1 cellular context compared by ENCODE assay signal in the genomic region with DNA sequence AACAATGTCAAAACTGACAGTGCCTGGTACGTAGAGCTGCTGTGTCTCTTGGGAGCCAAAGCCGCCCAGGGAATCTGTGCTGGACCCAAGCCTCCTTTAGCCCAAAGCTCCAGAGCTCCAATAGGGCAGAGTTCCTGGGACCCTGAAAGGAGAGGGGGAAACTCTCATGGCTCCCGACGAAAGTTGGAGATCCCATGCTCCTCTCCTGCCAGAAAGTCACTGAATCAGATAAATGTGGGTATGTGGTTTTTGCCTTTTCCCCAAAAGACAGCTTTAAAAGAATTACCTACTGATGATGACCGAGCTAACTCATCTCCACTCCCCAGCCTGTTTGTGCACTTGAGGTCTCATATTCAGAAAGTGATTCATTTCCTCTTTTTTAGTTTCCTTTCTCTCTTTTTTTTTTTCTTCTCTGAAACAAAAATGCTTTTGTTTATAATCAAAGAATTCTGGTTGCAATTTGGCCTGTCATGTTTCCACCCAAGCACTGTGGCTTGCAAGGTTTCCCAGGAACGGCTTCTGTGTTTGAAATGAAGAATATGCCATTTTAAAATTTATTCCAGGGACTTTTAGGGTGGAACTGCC.
TF ChIP-seq lines count a peak whose summit lies in the region.

No MANE protein-coding gene starts in this region.

TF ChIP-seq in GM12878, 131 proteins besides CTCF, POLR2A, EP300 and RAD21 (continued from another document and continues in another):
- TF ChIP-seq, protein P1, sequence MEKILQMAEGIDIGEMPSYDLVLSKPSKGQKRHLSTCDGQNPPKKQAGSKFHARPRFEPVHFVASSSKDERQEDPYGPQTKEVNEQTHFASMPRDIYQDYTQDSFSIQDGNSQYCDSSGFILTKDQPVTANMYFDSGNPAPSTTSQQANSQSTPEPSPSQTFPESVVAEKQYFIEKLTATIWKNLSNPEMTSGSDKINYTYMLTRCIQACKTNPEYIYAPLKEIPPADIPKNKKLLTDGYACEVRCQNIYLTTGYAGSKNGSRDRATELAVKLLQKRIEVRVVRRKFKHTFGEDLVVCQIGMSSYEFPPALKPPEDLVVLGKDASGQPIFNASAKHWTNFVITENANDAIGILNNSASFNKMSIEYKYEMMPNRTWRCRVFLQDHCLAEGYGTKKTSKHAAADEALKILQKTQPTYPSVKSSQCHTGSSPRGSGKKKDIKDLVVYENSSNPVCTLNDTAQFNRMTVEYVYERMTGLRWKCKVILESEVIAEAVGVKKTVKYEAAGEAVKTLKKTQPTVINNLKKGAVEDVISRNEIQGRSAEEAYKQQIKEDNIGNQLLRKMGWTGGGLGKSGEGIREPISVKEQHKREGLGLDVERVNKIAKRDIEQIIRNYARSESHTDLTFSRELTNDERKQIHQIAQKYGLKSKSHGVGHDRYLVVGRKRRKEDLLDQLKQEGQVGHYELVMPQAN (conservative IDR thresholded peaks at IDR 0.05), result no peak
- TF ChIP-seq, protein P2, sequence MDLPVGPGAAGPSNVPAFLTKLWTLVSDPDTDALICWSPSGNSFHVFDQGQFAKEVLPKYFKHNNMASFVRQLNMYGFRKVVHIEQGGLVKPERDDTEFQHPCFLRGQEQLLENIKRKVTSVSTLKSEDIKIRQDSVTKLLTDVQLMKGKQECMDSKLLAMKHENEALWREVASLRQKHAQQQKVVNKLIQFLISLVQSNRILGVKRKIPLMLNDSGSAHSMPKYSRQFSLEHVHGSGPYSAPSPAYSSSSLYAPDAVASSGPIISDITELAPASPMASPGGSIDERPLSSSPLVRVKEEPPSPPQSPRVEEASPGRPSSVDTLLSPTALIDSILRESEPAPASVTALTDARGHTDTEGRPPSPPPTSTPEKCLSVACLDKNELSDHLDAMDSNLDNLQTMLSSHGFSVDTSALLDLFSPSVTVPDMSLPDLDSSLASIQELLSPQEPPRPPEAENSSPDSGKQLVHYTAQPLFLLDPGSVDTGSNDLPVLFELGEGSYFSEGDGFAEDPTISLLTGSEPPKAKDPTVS (IDR thresholded peaks at IDR 0.05; ENCODE audit: low read depth, low read length), result no peak
- TF ChIP-seq RELA (IDR thresholded peaks at IDR 0.05; ENCODE audit: borderline replicate concordance, partially characterized antibody) (no peak), KAT2A (conservative IDR thresholded peaks at IDR 0.05; ENCODE audit: control insufficient read depth, low read depth, low read length) (no peak), HDAC2 (IDR thresholded peaks at IDR 0.05) (no peak), HDGF (IDR thresholded peaks at IDR 0.05) (no peak), IKZF1 (conservative IDR thresholded peaks at IDR 0.05) (peak; percentile 94), CBX3 (IDR thresholded peaks at IDR 0.05; ENCODE audit: borderline replicate concordance, low read depth) (no peak), RFX5 (IDR thresholded peaks at IDR 0.05; ENCODE audit: low read depth, low read length) (no peak), ZNF24 (IDR thresholded peaks at IDR 0.05) (0 out of 2 replicates have a peak, but pooled peaks have one; percentile 7), SIN3A (IDR thresholded peaks at IDR 0.05; ENCODE audit: low read depth, low read length) (no peak), EGR1 (IDR thresholded peaks at IDR 0.05; ENCODE audit: borderline replicate concordance in 1 of 2, low read depth in 2 of 2, low read length in 2 of 2) (no peak), NRF1 (conservative IDR thresholded peaks at IDR 0.05; ENCODE audit: low read depth, low read length) (no peak), SMARCA5 (IDR thresholded peaks at IDR 0.05) (no peak), SREBF2 (IDR thresholded peaks at IDR 0.05; ENCODE audit: low read length) (no peak), NR2C2 (IDR thresholded peaks at IDR 0.05; ENCODE audit: borderline replicate concordance, control insufficient read depth, insufficient read length, low read depth) (no peak), RUNX3 (IDR thresholded peaks at IDR 0.05; ENCODE audit: low read length) (peak; percentile 94), CBX5 (IDR thresholded peaks at IDR 0.05; ENCODE audit: low read depth) (no peak), STAT3 (IDR thresholded peaks at IDR 0.05; ENCODE audit: low read depth, low read length) (no peak), EZH2 (IDR thresholded peaks at IDR 0.05; ENCODE audit: borderline replicate concordance, control insufficient read depth, low read depth, low read length) (no peak), EED (IDR thresholded peaks at IDR 0.05; ENCODE audit: low read depth) (peak; percentile 94), ZNF622 (IDR thresholded peaks at IDR 0.05) (no peak), HDAC6 (IDR thresholded peaks at IDR 0.05; ENCODE audit: unreplicated experiment) (no peak), TARDBP (IDR thresholded peaks at IDR 0.05; ENCODE audit: borderline replicate concordance) (no peak), CEBPB (IDR thresholded peaks at IDR 0.05; ENCODE audit: borderline replicate concordance in 1 of 2, low read depth in 2 of 2, low read length in 2 of 2) (peak in 1 of 2 experiments; percentile 68; a peak in 1 of 4 replicates), ZNF384 (IDR thresholded peaks at IDR 0.05; ENCODE audit: borderline replicate concordance, low read depth, low read length) (peak; percentile 97), CHD2 (IDR thresholded peaks at IDR 0.05; ENCODE audit: borderline replicate concordance, low read depth, low read length) (peak; percentile 66; the same call in 1 of the 2 replicates), DPF2 (IDR thresholded peaks at IDR 0.05) (peak; percentile 83), SREBF1 (IDR thresholded peaks at IDR 0.05; ENCODE audit: low read length) (0 out of 2 replicates have a peak, but pooled peaks have one; percentile 19), BCL11A (IDR thresholded peaks at IDR 0.05; ENCODE audit: low read depth, low read length) (peak; percentile 86), SPI1 (IDR thresholded peaks at IDR 0.05; ENCODE audit: borderline replicate concordance, insufficient read depth, low read depth, low read length) (peak; percentile 96), CHD1 (IDR thresholded peaks at IDR 0.05; ENCODE audit: low read depth, low read length) (peak; percentile 78; the same call in 1 of the 2 replicates)
- TF ChIP-seq, protein P3, sequence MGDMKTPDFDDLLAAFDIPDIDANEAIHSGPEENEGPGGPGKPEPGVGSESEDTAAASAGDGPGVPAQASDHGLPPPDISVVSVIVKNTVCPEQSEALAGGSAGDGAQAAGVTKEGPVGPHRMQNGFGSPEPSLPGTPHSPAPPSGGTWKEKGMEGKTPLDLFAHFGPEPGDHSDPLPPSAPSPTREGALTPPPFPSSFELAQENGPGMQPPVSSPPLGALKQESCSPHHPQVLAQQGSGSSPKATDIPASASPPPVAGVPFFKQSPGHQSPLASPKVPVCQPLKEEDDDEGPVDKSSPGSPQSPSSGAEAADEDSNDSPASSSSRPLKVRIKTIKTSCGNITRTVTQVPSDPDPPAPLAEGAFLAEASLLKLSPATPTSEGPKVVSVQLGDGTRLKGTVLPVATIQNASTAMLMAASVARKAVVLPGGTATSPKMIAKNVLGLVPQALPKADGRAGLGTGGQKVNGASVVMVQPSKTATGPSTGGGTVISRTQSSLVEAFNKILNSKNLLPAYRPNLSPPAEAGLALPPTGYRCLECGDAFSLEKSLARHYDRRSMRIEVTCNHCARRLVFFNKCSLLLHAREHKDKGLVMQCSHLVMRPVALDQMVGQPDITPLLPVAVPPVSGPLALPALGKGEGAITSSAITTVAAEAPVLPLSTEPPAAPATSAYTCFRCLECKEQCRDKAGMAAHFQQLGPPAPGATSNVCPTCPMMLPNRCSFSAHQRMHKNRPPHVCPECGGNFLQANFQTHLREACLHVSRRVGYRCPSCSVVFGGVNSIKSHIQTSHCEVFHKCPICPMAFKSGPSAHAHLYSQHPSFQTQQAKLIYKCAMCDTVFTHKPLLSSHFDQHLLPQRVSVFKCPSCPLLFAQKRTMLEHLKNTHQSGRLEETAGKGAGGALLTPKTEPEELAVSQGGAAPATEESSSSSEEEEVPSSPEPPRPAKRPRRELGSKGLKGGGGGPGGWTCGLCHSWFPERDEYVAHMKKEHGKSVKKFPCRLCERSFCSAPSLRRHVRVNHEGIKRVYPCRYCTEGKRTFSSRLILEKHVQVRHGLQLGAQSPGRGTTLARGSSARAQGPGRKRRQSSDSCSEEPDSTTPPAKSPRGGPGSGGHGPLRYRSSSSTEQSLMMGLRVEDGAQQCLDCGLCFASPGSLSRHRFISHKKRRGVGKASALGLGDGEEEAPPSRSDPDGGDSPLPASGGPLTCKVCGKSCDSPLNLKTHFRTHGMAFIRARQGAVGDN (IDR thresholded peaks at IDR 0.05), result no peak
- TF ChIP-seq, protein P4, sequence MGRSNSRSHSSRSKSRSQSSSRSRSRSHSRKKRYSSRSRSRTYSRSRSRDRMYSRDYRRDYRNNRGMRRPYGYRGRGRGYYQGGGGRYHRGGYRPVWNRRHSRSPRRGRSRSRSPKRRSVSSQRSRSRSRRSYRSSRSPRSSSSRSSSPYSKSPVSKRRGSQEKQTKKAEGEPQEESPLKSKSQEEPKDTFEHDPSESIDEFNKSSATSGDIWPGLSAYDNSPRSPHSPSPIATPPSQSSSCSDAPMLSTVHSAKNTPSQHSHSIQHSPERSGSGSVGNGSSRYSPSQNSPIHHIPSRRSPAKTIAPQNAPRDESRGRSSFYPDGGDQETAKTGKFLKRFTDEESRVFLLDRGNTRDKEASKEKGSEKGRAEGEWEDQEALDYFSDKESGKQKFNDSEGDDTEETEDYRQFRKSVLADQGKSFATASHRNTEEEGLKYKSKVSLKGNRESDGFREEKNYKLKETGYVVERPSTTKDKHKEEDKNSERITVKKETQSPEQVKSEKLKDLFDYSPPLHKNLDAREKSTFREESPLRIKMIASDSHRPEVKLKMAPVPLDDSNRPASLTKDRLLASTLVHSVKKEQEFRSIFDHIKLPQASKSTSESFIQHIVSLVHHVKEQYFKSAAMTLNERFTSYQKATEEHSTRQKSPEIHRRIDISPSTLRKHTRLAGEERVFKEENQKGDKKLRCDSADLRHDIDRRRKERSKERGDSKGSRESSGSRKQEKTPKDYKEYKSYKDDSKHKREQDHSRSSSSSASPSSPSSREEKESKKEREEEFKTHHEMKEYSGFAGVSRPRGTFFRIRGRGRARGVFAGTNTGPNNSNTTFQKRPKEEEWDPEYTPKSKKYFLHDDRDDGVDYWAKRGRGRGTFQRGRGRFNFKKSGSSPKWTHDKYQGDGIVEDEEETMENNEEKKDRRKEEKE (IDR thresholded peaks at IDR 0.05), result no peak
- TF ChIP-seq, protein P5, sequence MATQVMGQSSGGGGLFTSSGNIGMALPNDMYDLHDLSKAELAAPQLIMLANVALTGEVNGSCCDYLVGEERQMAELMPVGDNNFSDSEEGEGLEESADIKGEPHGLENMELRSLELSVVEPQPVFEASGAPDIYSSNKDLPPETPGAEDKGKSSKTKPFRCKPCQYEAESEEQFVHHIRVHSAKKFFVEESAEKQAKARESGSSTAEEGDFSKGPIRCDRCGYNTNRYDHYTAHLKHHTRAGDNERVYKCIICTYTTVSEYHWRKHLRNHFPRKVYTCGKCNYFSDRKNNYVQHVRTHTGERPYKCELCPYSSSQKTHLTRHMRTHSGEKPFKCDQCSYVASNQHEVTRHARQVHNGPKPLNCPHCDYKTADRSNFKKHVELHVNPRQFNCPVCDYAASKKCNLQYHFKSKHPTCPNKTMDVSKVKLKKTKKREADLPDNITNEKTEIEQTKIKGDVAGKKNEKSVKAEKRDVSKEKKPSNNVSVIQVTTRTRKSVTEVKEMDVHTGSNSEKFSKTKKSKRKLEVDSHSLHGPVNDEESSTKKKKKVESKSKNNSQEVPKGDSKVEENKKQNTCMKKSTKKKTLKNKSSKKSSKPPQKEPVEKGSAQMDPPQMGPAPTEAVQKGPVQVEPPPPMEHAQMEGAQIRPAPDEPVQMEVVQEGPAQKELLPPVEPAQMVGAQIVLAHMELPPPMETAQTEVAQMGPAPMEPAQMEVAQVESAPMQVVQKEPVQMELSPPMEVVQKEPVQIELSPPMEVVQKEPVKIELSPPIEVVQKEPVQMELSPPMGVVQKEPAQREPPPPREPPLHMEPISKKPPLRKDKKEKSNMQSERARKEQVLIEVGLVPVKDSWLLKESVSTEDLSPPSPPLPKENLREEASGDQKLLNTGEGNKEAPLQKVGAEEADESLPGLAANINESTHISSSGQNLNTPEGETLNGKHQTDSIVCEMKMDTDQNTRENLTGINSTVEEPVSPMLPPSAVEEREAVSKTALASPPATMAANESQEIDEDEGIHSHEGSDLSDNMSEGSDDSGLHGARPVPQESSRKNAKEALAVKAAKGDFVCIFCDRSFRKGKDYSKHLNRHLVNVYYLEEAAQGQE (IDR thresholded peaks at IDR 0.05; ENCODE audit: low read depth, low read length), result no peak
- TF ChIP-seq, protein P6, sequence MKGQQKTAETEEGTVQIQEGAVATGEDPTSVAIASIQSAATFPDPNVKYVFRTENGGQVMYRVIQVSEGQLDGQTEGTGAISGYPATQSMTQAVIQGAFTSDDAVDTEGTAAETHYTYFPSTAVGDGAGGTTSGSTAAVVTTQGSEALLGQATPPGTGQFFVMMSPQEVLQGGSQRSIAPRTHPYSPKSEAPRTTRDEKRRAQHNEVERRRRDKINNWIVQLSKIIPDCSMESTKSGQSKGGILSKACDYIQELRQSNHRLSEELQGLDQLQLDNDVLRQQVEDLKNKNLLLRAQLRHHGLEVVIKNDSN (IDR thresholded peaks at IDR 0.05; ENCODE audit: borderline replicate concordance, extremely low read length, insufficient read depth, low read depth, low read length), result no peak
- TF ChIP-seq, protein P7, sequence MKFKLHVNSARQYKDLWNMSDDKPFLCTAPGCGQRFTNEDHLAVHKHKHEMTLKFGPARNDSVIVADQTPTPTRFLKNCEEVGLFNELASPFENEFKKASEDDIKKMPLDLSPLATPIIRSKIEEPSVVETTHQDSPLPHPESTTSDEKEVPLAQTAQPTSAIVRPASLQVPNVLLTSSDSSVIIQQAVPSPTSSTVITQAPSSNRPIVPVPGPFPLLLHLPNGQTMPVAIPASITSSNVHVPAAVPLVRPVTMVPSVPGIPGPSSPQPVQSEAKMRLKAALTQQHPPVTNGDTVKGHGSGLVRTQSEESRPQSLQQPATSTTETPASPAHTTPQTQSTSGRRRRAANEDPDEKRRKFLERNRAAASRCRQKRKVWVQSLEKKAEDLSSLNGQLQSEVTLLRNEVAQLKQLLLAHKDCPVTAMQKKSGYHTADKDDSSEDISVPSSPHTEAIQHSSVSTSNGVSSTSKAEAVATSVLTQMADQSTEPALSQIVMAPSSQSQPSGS (IDR thresholded peaks at IDR 0.05; ENCODE audit: low read length), result peak; percentile 93
- TF ChIP-seq, protein P8, sequence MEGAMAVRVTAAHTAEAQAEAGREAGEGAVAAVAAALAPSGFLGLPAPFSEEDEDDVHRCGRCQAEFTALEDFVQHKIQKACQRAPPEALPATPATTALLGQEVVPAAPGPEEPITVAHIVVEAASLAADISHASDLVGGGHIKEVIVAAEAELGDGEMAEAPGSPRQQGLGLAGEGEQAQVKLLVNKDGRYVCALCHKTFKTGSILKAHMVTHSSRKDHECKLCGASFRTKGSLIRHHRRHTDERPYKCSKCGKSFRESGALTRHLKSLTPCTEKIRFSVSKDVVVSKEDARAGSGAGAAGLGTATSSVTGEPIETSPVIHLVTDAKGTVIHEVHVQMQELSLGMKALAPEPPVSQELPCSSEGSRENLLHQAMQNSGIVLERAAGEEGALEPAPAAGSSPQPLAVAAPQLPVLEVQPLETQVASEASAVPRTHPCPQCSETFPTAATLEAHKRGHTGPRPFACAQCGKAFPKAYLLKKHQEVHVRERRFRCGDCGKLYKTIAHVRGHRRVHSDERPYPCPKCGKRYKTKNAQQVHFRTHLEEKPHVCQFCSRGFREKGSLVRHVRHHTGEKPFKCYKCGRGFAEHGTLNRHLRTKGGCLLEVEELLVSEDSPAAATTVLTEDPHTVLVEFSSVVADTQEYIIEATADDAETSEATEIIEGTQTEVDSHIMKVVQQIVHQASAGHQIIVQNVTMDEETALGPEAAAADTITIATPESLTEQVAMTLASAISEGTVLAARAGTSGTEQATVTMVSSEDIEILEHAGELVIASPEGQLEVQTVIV (IDR thresholded peaks at IDR 0.05; ENCODE audit: borderline replicate concordance, partially characterized antibody), result no peak
- TF ChIP-seq, protein P9, sequence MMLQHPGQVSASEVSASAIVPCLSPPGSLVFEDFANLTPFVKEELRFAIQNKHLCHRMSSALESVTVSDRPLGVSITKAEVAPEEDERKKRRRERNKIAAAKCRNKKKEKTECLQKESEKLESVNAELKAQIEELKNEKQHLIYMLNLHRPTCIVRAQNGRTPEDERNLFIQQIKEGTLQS (IDR thresholded peaks at IDR 0.05; ENCODE audit: borderline replicate concordance, extremely low read depth, low read depth, low read length), result no peak
